ENCODE assay signal across 9 cellular contexts in the genomic region with DNA sequence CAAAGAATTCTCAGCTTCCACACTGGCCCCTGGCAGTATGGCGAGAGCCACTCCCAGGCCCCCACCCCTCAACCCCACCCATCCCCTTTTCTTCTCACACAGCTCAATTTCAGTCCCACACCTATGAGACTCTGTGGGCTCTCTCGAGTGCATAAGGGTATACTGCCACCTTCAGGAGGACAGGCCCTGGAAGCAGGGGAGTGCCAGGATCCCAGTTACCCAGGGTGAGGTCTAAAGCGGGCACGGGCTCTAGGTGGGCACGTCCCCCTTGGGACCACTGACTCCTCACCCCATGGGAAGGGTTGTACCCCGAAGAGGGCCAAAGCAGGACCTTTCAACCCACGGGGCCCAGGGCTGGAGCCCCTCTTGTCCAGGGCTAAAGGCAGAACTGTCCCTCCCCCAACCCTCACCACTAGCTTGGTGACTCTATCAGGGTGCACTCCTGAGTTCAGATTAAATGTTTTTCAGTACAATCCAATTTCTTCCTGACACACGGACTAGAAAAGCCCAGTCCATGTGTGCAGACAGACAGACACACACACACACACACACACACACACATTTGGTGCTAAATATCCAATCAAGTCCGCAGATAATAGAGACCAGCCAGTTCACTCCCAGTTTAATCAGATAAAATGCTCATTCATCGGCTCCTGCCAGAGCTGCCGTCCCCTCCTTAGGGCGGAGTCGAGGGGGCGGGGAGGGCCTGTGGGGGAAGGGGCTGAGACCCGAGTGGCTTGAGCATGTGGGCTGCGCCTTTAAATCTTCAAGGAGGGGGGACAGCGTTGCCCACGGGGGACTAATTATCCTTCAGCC. TPM values are rescaled to one million over a fixed set of nuclear protein-coding genes. Genes with fewer than 3 reads are reported as not detected.
DNase-seq lines count a peak whose midpoint lies in the region; ATAC-seq and TF ChIP-seq lines count a peak whose summit lies in the region.
"Had no signal": no experiment of that assay in that cellular context is flagged by ENCODE, and none has a peak within 500 bp of the region (broad histone marks: within the 10 kb centered on the region; RNA-seq: fewer than 3 reads in every experiment).

No MANE protein-coding gene starts in this region.

- no peaks in the 10 kb centered on the region for H3K4me1 Mint-ChIP-seq in naive B cell
- H3K4me1 Mint-ChIP-seq: central memory CD8-positive, alpha-beta T cell had no signal

- H3K36me3 ChIP-seq in esophagus muscularis mucosa: no peaks in the 10 kb centered on the region

- TF ChIP-seq POLR2A in esophagus muscularis mucosa (IDR thresholded peaks at IDR 0.05; ENCODE audit: low read depth): no peak
- TF ChIP-seq POLR2A in GM18505 (IDR thresholded peaks at IDR 0.05; ENCODE audit: borderline replicate concordance, extremely low read depth, insufficient read depth, insufficient read length): no peak

- ATAC-seq in naive B cell (ENCODE audit: low read depth in 2 of 2): peak; percentile 48 to 53
- no peak for ATAC-seq in GM18505 (IDR thresholded peaks at IDR 0.05; ENCODE audit: unreplicated experiment)
- no peak for ATAC-seq in HG03565 (IDR thresholded peaks at IDR 0.05; ENCODE audit: unreplicated experiment)

- H3K27me3 ChIP-seq in esophagus muscularis mucosa: peaks cover 0 to 83% (median 5%) of the 10 kb centered on the region in 4 donors

- H3K27ac ChIP-seq in esophagus muscularis mucosa (replicated peaks in 1 of 4): no peak overlapping the region

- no peaks in the 10 kb centered on the region for H3K9me3 ChIP-seq in esophagus muscularis mucosa

- no peak overlapping the region for H3K27ac Mint-ChIP-seq in naive B cell

- no peaks in the 10 kb centered on the region for H3K4me1 ChIP-seq in esophagus muscularis mucosa

- peak; percentile 4 for DNase-seq in activated naive CD4-positive, alpha-beta T cell treated with Interleukin-2 at 50 U/mL for 16 hours
- DNase-seq in activated naive CD4-positive, alpha-beta T cell (lab: John Stamatoyannopoulos, UW): no peak
- DNase-seq in NCI-H1417 (lab: John Stamatoyannopoulos, UW) (peak; percentile 87 to 97 (median 92)), T1000 (lab: John Stamatoyannopoulos, UW) (peak; percentile 37), esophagus muscularis mucosa (ENCODE audit: extremely low spot score) (no peak), naive B cell (peak; percentile 23)

- WGBS in esophagus muscularis mucosa: 8% methylated on average over 8 of the region's 18 CpGs

- H3K36me3 Mint-ChIP-seq in naive B cell: no peaks in the 10 kb centered on the region

- H3K27me3 Mint-ChIP-seq in naive B cell: peaks cover 39 to 77% (median 72%) of the 10 kb centered on the region in 3 donors

- peak; percentile 57 to 69 (median 68) for TF ChIP-seq CTCF in esophagus muscularis mucosa (IDR thresholded peaks at IDR 0.05)

- H3K4me3 ChIP-seq in esophagus muscularis mucosa: no peak overlapping the region

- no peak overlapping the region for H3K4me3 Mint-ChIP-seq in naive B cell
- H3K4me3 Mint-ChIP-seq: central memory CD8-positive, alpha-beta T cell had no signal

- intact Hi-C loops in esophagus muscularis mucosa (cut with DNase I): loop anchor here (10.0 kb wide), 1 partner anchor 183 kb away; no protein-coding TSS in a partner anchor

- peaks cover 0 to 1% (median 0%) of the 10 kb centered on the region in 7 donors for H3K9me3 Mint-ChIP-seq in naive B cell
- H3K9me3 Mint-ChIP-seq: central memory CD8-positive, alpha-beta T cell had no signal

- no peak for TF ChIP-seq EP300 in esophagus muscularis mucosa (IDR thresholded peaks at IDR 0.05)

RNA-seq across cellular contexts. Expression of a gene that starts 59.4 kb away (rescaled TPM):
- total RNA-seq in esophagus muscularis mucosa: 1 to 10 TPM; 1.7 to 2.5 (median 1.8) TPM
- not detected for polyA plus RNA-seq in naive B cell (ENCODE audit: low read depth in 6 of 6)

Comparison
In these comparisons a context has a peak if more than half of its experiments do, and no peak if none do; other contexts are left out.
1. DNase-seq: peak in activated naive CD4-positive, alpha-beta T cell treated with Interleukin-2 at 50 U/mL for 16 hours (single experiment), NCI-H1417 (3 of 3), T1000 (single experiment) and naive B cell (single experiment); none in activated naive CD4-positive, alpha-beta T cell (0 of 4) and esophagus muscularis mucosa (single experiment).
2. ATAC-seq: peak in naive B cell (2 of 2); none in GM18505 (single experiment) and HG03565 (single experiment).